ENCODE assay signal across 12 cellular contexts in genomic region chr22:48483764-48484528, GRCh38.
"Had no signal": no experiment of that assay in that cellular context is flagged by ENCODE, and none has a peak within 500 bp of the region (broad histone marks: within the 10 kb centered on the region; RNA-seq: fewer than 3 reads in every experiment).

No MANE protein-coding gene starts in this region.

- H3K79me2 ChIP-seq: hepatocyte had no signal

- H3K4me3 ChIP-seq: esophagus muscularis mucosa, hepatocyte, pancreas, stomach, tibial artery had no signal

- H3K36me3 Mint-ChIP-seq: activated naive CD8-positive, alpha-beta T cell treated with anti-CD3 and anti-CD28 coated beads, Interleukin-2, amount 10 ng/mL, durations not matched to agents 7 days and 5 days had no signal

- H2AFZ ChIP-seq: hepatocyte had no signal

- H3K9me3 Mint-ChIP-seq: activated CD4-positive, alpha-beta T cell treated with anti-CD3 and anti-CD28 coated beads, Interleukin-2, amount 10 ng/mL, durations not matched to agents 24 days and 14 days; activated naive CD8-positive, alpha-beta T cell treated with anti-CD3 and anti-CD28 coated beads, Interleukin-2, amount 10 ng/mL, durations not matched to agents 7 days and 5 days had no signal

- H3K4me2 ChIP-seq: hepatocyte had no signal

- H3K27ac ChIP-seq: esophagus muscularis mucosa, hepatocyte, pancreas, stomach, tibial artery had no signal

- ATAC-seq: activated CD8-positive, alpha-beta T cell treated with anti-CD3 and anti-CD28 coated beads, Interleukin-2, amount 10 ng/mL, durations not matched to agents 7 days and 5 days; pancreas had no signal

- H3K9me3 ChIP-seq: esophagus muscularis mucosa, pancreas, stomach, tibial artery had no signal

- H3K36me3 ChIP-seq: esophagus muscularis mucosa, pancreas, stomach, tibial artery had no signal

- H3K4me1 ChIP-seq: pancreas, tibial artery had no signal

- DNase-seq: activated CD4-positive, alpha-beta T cell treated with anti-CD3 and anti-CD28 coated beads, Interleukin-2, amount 10 ng/mL, durations not matched to agents 24 days and 14 days; activated CD4-positive, CD25-positive, alpha-beta regulatory T cell; activated CD8-positive, alpha-beta T cell treated with anti-CD3 and anti-CD28 coated beads, Interleukin-2, amount 10 ng/mL, durations not matched to agents 7 days and 5 days; activated naive CD4-positive, alpha-beta T cell; activated naive CD8-positive, alpha-beta T cell treated with anti-CD3 and anti-CD28 coated beads, Interleukin-2, amount 10 ng/mL, durations not matched to agents 7 days and 5 days; stimulated activated CD4-positive, alpha-beta T cell treated with anti-CD3 and anti-CD28 coated beads, Interleukin-12 subunit alpha, Interleukin-12 subunit beta, amount 100 ng/mL, for 4 hours; stimulated activated CD4-positive, alpha-beta T cell treated with anti-CD3 and anti-CD28 coated beads, Interleukin-2, amount 100 ng/mL, for 24 hours; stomach; tibial artery had no signal

- H3K27ac Mint-ChIP-seq: activated CD4-positive, alpha-beta T cell treated with anti-CD3 and anti-CD28 coated beads, Interleukin-2, amount 10 ng/mL, durations not matched to agents 24 days and 14 days; activated CD8-positive, alpha-beta T cell treated with anti-CD3 and anti-CD28 coated beads, Interleukin-2, amount 10 ng/mL, durations not matched to agents 7 days and 5 days; activated naive CD8-positive, alpha-beta T cell treated with anti-CD3 and anti-CD28 coated beads, Interleukin-2, amount 10 ng/mL, durations not matched to agents 7 days and 5 days had no signal

- H3K4me1 Mint-ChIP-seq: activated CD4-positive, alpha-beta T cell treated with anti-CD3 and anti-CD28 coated beads, Interleukin-2, amount 10 ng/mL, durations not matched to agents 24 days and 14 days; activated naive CD8-positive, alpha-beta T cell treated with anti-CD3 and anti-CD28 coated beads, Interleukin-2, amount 10 ng/mL, durations not matched to agents 7 days and 5 days had no signal

- H3K4me3 Mint-ChIP-seq: activated CD4-positive, alpha-beta T cell treated with anti-CD3 and anti-CD28 coated beads, Interleukin-2, amount 10 ng/mL, durations not matched to agents 24 days and 14 days; activated CD8-positive, alpha-beta T cell treated with anti-CD3 and anti-CD28 coated beads, Interleukin-2, amount 10 ng/mL, durations not matched to agents 7 days and 5 days; activated naive CD8-positive, alpha-beta T cell treated with anti-CD3 and anti-CD28 coated beads, Interleukin-2, amount 10 ng/mL, durations not matched to agents 7 days and 5 days had no signal
